26 cellular contexts compared by ENCODE assay signal in the genomic region with DNA sequence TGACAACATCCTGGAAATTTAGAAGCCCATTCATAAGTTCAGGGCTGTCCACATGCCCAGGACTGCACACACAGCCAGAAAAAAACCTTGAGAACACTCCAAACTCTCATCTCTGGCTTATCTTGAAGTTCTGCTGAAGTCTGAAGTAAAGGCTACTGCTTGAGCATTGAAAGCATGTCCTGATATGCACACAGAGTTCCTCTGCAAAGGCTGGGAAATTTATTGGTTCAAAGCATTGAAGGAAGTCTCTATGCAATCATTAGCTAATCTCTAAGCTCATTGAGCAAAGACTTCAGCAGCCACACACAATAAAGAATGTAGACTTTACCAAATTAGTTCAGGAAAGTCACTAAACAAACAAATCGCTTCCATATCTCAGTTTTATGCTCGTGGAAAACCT.
DNase-seq lines count a peak whose midpoint lies in the region; ATAC-seq and TF ChIP-seq lines count a peak whose summit lies in the region.
"Had no signal": no experiment of that assay in that cellular context is flagged by ENCODE, and none has a peak within 500 bp of the region (broad histone marks: within the 10 kb centered on the region; RNA-seq: fewer than 3 reads in every experiment).

No MANE protein-coding gene starts in this region.

- H3F3A ChIP-seq in PC-9 (ENCODE audit: insufficient read depth, low read depth) = peaks cover 4% of the 10 kb centered on the region; the same call in 1 of the 2 replicates

- POLR2A ChIA-PET in PC-9 (lab: Charles Lee; ENCODE audit: unreplicated experiment) = interaction anchor here (0.5 kb wide), 1 partner anchor 15 kb away, joined by 6 read pairs; no protein-coding TSS in a partner anchor

- no TSS peak for BruUV-seq in PC-9 (replicated peaks; lab: Mats Ljungman, UMichigan)

- H3K36me3 ChIP-seq in PC-9 (ENCODE audit: low read depth) (no peaks in the 10 kb centered on the region), mucosa of descending colon (ENCODE audit: low read depth) (no peaks in the 10 kb centered on the region)
- H3K36me3 ChIP-seq: breast epithelium, sigmoid colon, vagina had no signal

- CTCF ChIA-PET in PC-9 (lab: Charles Lee) = no interaction called here

- intact Hi-C loops in PC-9 (cut with micrococcal nuclease; ENCODE audit: unreplicated experiment) = no loop called here
- intact Hi-C loops in left ventricle myocardium superior (cut with micrococcal nuclease) = no loop called here
- intact Hi-C loops in mucosa of descending colon (cut with DNase I, micrococcal nuclease) = no loop called here

- H2AFZ ChIP-seq in PC-9 = no peak overlapping the region
- H2AFZ ChIP-seq: GM23338 had no signal

- H3K79me2 ChIP-seq in PC-9 (ENCODE audit: low read depth) = no peaks in the 10 kb centered on the region

- no peak overlapping the region for H3K4me2 ChIP-seq in PC-9
- H3K4me2 ChIP-seq: GM23338, SK-N-SH had no signal

- peak overlapping the region; percentile 47 for H3K27ac ChIP-seq in PC-9
- H3K27ac ChIP-seq: breast epithelium, sigmoid colon, vagina had no signal

- H3K4me3 ChIP-seq in PC-9 = no peak overlapping the region
- no peak overlapping the region for H3K4me3 ChIP-seq in mucosa of descending colon
- H3K4me3 ChIP-seq: breast epithelium, GM23338, sigmoid colon, vagina had no signal

- H3K9me3 ChIP-seq in PC-9 (ENCODE audit: insufficient read depth, low read depth) (no peaks in the 10 kb centered on the region), mucosa of descending colon (no peaks in the 10 kb centered on the region)
- H3K9me3 ChIP-seq: breast epithelium, sigmoid colon, SK-N-SH, vagina had no signal

- no peak for TF ChIP-seq CTCF in PC-9 (conservative IDR thresholded peaks at IDR 0.05)
- no peak for TF ChIP-seq CTCF in mucosa of descending colon (IDR thresholded peaks at IDR 0.05)

- DNase-seq in HT-29 (ENCODE audit: low spot score) = peak; percentile 49
- peak in 1 of 2 experiments; percentile 77 for DNase-seq in PC-9
- DNase-seq in left ventricle myocardium superior = no peak
- DNase-seq in mucosa of descending colon = no peak
- no peak for DNase-seq in NCI-H1694 treated with DMSO at 0.1 percent for 48 hours (lab: John Stamatoyannopoulos, UW)
- no peak for DNase-seq in Kasumi-1 (lab: John Stamatoyannopoulos, UW)
- DNase-seq: activated CD4-positive, alpha-beta memory T cell treated with anti-CD3 and anti-CD28 coated beads for 36 hours; activated CD8-positive, alpha-beta memory T cell treated with anti-CD3 and anti-CD28 coated beads, Interleukin-2, amount 50 U/mL, for 4 hours; activated naive CD4-positive, alpha-beta T cell treated with anti-CD3 and anti-CD28 coated beads, Interleukin-2, amount 50 U/mL, for 16 hours; C1 segment of cervical spinal cord; cortex of kidney; HFFc6; kidney; NCI-H2081 treated with DMSO at 0.1 percent for 48 hours; NCI-H446; posterior cingulate gyrus; RPMI8226; sigmoid colon; SK-N-SH; stimulated activated naive CD4-positive, alpha-beta T cell treated with Interleukin-2 at 50 U/mL for 16 hours had no signal

- H4K20me1 ChIP-seq in PC-9 (ENCODE audit: insufficient read depth) = no peaks in the 10 kb centered on the region

- no peaks in the 10 kb centered on the region for H3K9me2 ChIP-seq in PC-9 (ENCODE audit: insufficient read depth)
- H3K9me2 ChIP-seq: SK-N-SH had no signal

- H3K4me1 ChIP-seq in PC-9 (replicated peaks; ENCODE audit: insufficient read depth) (peaks cover 16% of the 10 kb centered on the region), mucosa of descending colon (ENCODE audit: low read depth) (peaks cover 6% of the 10 kb centered on the region)
- H3K4me1 ChIP-seq: breast epithelium, sigmoid colon had no signal

- no peaks in the 10 kb centered on the region for H3K27me3 ChIP-seq in PC-9 (ENCODE audit: insufficient read depth, low read depth)
- H3K27me3 ChIP-seq: breast epithelium, sigmoid colon, vagina had no signal

- ATAC-seq in left ventricle myocardium superior (peak; percentile 42), mucosa of descending colon (peak; percentile 89), HG02973 (IDR thresholded peaks at IDR 0.05; ENCODE audit: unreplicated experiment) (no peak), GM19395 (IDR thresholded peaks at IDR 0.05; ENCODE audit: unreplicated experiment) (no peak)
- ATAC-seq: activated CD4-positive, CD25-positive, alpha-beta regulatory T cell treated with anti-CD3 and anti-CD28 coated beads, Interleukin-2, amount 50 U/mL, for 24 hours; GM23338 had no signal

Comparison
In these comparisons a context has a peak if more than half of its experiments do, and no peak if none do; other contexts are left out.
1. ATAC-seq: peak in left ventricle myocardium superior (single experiment) and mucosa of descending colon (single experiment); none in HG02973 (single experiment) and GM19395 (single experiment).